ENCODE assay signal across 1 cellular context in the genomic region with DNA sequence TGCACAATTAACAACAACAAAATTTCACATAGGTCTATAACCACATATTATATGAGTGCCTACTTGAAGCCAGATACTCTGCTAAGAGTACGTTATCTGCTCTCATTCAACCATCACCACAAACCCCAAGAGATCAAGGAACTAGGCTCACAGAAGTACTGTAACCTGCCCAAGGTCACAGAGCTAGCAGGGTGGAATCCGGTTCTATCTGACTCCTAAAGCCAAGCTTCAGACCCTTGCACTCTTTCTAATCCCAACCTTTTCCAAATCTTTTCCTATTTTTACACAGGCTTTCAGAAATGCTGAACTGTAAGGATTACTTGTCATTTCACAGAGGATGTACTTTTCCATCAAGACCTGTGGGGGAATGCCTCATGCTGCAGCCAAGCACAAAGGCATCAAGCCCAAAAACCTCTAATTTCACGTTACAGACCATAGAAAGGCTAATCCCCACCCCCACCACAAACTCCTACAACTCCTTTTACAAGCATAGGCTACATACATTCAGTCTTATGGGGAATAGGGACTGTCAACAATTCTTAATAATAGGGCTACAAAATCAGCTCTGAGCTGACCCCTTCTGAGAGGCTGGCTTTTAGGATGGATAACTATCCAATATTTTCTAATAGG.
TF ChIP-seq lines count a peak whose summit lies in the region.

No MANE protein-coding gene starts in this region.

TF ChIP-seq in K562, 482 proteins besides CTCF, POLR2A, EP300 and RAD21 (continued from another document):
- TF ChIP-seq, protein P1, sequence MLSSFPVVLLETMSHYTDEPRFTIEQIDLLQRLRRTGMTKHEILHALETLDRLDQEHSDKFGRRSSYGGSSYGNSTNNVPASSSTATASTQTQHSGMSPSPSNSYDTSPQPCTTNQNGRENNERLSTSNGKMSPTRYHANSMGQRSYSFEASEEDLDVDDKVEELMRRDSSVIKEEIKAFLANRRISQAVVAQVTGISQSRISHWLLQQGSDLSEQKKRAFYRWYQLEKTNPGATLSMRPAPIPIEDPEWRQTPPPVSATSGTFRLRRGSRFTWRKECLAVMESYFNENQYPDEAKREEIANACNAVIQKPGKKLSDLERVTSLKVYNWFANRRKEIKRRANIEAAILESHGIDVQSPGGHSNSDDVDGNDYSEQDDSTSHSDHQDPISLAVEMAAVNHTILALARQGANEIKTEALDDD (IDR thresholded peaks at IDR 0.05): peak; percentile 48
- TF ChIP-seq, protein P2, sequence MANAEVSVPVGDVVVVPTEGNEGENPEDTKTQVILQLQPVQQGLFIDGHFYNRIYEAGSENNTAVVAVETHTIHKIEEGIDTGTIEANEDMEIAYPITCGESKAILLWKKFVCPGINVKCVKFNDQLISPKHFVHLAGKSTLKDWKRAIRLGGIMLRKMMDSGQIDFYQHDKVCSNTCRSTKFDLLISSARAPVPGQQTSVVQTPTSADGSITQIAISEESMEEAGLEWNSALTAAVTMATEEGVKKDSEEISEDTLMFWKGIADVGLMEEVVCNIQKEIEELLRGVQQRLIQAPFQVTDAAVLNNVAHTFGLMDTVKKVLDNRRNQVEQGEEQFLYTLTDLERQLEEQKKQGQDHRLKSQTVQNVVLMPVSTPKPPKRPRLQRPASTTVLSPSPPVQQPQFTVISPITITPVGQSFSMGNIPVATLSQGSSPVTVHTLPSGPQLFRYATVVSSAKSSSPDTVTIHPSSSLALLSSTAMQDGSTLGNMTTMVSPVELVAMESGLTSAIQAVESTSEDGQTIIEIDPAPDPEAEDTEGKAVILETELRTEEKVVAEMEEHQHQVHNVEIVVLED (CRISPR knock-in tag; IDR thresholded peaks at IDR 0.05): no peak
- TF ChIP-seq KDM1A (IDR thresholded peaks at IDR 0.05): peak in 1 of 2 experiments; percentile 44; a peak in 1 of 4 replicates
- TF ChIP-seq STAT5B (CRISPR knock-in tag; IDR thresholded peaks at IDR 0.05): no peak
- TF ChIP-seq CTBP1 (IDR thresholded peaks at IDR 0.05; ENCODE audit: borderline replicate concordance): 0 out of 2 replicates have a peak, but pooled peaks have one; percentile 33
- TF ChIP-seq, protein P3, sequence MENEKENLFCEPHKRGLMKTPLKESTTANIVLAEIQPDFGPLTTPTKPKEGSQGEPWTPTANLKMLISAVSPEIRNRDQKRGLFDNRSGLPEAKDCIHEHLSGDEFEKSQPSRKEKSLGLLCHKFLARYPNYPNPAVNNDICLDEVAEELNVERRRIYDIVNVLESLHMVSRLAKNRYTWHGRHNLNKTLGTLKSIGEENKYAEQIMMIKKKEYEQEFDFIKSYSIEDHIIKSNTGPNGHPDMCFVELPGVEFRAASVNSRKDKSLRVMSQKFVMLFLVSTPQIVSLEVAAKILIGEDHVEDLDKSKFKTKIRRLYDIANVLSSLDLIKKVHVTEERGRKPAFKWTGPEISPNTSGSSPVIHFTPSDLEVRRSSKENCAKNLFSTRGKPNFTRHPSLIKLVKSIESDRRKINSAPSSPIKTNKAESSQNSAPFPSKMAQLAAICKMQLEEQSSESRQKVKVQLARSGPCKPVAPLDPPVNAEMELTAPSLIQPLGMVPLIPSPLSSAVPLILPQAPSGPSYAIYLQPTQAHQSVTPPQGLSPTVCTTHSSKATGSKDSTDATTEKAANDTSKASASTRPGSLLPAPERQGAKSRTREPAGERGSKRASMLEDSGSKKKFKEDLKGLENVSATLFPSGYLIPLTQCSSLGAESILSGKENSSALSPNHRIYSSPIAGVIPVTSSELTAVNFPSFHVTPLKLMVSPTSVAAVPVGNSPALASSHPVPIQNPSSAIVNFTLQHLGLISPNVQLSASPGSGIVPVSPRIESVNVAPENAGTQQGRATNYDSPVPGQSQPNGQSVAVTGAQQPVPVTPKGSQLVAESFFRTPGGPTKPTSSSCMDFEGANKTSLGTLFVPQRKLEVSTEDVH (IDR thresholded peaks at IDR 0.05; ENCODE audit: low read depth, partially characterized antibody): no peak
- TF ChIP-seq RUNX1 (IDR thresholded peaks at IDR 0.05; ENCODE audit: low read depth): no peak
- TF ChIP-seq SNRNP70 (optimal IDR thresholded peaks at IDR 0.05; ENCODE audit: low read depth, low read length): no peak
- TF ChIP-seq, protein P4, sequence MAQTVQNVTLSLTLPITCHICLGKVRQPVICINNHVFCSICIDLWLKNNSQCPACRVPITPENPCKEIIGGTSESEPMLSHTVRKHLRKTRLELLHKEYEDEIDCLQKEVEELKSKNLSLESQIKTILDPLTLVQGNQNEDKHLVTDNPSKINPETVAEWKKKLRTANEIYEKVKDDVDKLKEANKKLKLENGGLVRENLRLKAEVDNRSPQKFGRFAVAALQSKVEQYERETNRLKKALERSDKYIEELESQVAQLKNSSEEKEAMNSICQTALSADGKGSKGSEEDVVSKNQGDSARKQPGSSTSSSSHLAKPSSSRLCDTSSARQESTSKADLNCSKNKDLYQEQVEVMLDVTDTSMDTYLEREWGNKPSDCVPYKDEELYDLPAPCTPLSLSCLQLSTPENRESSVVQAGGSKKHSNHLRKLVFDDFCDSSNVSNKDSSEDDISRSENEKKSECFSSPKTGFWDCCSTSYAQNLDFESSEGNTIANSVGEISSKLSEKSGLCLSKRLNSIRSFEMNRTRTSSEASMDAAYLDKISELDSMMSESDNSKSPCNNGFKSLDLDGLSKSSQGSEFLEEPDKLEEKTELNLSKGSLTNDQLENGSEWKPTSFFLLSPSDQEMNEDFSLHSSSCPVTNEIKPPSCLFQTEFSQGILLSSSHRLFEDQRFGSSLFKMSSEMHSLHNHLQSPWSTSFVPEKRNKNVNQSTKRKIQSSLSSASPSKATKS (CRISPR knock-in tag; IDR thresholded peaks at IDR 0.05): no peak
- TF ChIP-seq SREBF2 (CRISPR knock-in tag; IDR thresholded peaks at IDR 0.05): no peak
- TF ChIP-seq, protein P5, sequence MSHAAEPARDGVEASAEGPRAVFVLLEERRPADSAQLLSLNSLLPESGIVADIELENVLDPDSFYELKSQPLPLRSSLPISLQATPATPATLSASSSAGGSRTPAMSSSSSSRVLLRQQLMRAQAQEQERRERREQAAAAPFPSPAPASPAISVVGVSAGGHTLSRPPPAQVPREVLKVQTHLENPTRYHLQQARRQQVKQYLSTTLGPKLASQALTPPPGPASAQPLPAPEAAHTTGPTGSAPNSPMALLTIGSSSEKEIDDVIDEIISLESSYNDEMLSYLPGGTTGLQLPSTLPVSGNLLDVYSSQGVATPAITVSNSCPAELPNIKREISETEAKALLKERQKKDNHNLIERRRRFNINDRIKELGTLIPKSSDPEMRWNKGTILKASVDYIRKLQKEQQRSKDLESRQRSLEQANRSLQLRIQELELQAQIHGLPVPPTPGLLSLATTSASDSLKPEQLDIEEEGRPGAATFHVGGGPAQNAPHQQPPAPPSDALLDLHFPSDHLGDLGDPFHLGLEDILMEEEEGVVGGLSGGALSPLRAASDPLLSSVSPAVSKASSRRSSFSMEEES (CRISPR knock-in tag; IDR thresholded peaks at IDR 0.05): no peak
- TF ChIP-seq TEAD4 (IDR thresholded peaks at IDR 0.05; ENCODE audit: low read length): peak; percentile 49; the same call in 1 of the 2 replicates
- TF ChIP-seq TEAD4 (CRISPR knock-in tag; IDR thresholded peaks at IDR 0.05; ENCODE audit: borderline replicate concordance): no peak
- no peak for TF ChIP-seq CREM (IDR thresholded peaks at IDR 0.05; ENCODE audit: low read depth)
- TF ChIP-seq SOX6 (IDR thresholded peaks at IDR 0.05): no peak
- TF ChIP-seq FOXP1 (CRISPR knock-in tag; IDR thresholded peaks at IDR 0.05): no peak
- peak; percentile 80 for TF ChIP-seq ESRRA (IDR thresholded peaks at IDR 0.05; ENCODE audit: borderline replicate concordance, low read depth)
- no peak for TF ChIP-seq SIRT6 (IDR thresholded peaks at IDR 0.05; ENCODE audit: low read depth, low read length)
- TF ChIP-seq GTF2E2 (tag; IDR thresholded peaks at IDR 0.05): 0 out of 2 replicates have a peak, but pooled peaks have one; percentile 14
